In the genomic region with DNA sequence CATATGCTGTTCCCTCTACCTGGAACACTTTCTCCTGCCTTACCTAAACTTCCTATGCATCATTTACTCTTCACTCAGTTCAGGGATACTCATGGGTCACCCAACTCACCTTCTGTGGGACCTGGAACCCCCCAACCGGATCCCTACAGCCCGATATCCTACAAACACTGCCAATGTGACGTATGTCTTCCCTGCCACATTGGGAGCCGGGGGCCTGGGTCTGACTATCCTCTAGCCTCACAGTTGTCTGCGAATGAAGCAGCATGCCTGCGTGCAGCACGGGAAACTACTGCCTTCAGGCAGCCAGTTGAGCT, we compare ENCODE assay signal across 1 cellular context.
TF ChIP-seq lines count a peak whose summit lies in the region.

No MANE protein-coding gene starts in this region.

TF ChIP-seq in HCT116, 20 proteins besides CTCF, POLR2A, EP300 and RAD21 (continued from another document):
- TF ChIP-seq EZH2phosphoT487 (IDR thresholded peaks at IDR 0.05; ENCODE audit: borderline replicate concordance) (no peak), CBX3 (IDR thresholded peaks at IDR 0.05; ENCODE audit: low read depth) (no peak), EGR1 (IDR thresholded peaks at IDR 0.05; ENCODE audit: low read depth) (no peak), CEBPB (IDR thresholded peaks at IDR 0.05; ENCODE audit: low read depth) (no peak), SRF (IDR thresholded peaks at IDR 0.05; ENCODE audit: low read depth) (no peak)
- TF ChIP-seq, protein P1, sequence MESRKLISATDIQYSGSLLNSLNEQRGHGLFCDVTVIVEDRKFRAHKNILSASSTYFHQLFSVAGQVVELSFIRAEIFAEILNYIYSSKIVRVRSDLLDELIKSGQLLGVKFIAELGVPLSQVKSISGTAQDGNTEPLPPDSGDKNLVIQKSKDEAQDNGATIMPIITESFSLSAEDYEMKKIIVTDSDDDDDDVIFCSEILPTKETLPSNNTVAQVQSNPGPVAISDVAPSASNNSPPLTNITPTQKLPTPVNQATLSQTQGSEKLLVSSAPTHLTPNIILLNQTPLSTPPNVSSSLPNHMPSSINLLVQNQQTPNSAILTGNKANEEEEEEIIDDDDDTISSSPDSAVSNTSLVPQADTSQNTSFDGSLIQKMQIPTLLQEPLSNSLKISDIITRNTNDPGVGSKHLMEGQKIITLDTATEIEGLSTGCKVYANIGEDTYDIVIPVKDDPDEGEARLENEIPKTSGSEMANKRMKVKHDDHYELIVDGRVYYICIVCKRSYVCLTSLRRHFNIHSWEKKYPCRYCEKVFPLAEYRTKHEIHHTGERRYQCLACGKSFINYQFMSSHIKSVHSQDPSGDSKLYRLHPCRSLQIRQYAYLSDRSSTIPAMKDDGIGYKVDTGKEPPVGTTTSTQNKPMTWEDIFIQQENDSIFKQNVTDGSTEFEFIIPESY (IDR thresholded peaks at IDR 0.05; ENCODE audit: extremely low read depth, insufficient replicate concordance, low read length) = no peak
- TF ChIP-seq, protein P2, sequence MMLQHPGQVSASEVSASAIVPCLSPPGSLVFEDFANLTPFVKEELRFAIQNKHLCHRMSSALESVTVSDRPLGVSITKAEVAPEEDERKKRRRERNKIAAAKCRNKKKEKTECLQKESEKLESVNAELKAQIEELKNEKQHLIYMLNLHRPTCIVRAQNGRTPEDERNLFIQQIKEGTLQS (IDR thresholded peaks at IDR 0.05) = no peak
- TF ChIP-seq, protein P3, sequence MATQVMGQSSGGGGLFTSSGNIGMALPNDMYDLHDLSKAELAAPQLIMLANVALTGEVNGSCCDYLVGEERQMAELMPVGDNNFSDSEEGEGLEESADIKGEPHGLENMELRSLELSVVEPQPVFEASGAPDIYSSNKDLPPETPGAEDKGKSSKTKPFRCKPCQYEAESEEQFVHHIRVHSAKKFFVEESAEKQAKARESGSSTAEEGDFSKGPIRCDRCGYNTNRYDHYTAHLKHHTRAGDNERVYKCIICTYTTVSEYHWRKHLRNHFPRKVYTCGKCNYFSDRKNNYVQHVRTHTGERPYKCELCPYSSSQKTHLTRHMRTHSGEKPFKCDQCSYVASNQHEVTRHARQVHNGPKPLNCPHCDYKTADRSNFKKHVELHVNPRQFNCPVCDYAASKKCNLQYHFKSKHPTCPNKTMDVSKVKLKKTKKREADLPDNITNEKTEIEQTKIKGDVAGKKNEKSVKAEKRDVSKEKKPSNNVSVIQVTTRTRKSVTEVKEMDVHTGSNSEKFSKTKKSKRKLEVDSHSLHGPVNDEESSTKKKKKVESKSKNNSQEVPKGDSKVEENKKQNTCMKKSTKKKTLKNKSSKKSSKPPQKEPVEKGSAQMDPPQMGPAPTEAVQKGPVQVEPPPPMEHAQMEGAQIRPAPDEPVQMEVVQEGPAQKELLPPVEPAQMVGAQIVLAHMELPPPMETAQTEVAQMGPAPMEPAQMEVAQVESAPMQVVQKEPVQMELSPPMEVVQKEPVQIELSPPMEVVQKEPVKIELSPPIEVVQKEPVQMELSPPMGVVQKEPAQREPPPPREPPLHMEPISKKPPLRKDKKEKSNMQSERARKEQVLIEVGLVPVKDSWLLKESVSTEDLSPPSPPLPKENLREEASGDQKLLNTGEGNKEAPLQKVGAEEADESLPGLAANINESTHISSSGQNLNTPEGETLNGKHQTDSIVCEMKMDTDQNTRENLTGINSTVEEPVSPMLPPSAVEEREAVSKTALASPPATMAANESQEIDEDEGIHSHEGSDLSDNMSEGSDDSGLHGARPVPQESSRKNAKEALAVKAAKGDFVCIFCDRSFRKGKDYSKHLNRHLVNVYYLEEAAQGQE (IDR thresholded peaks at IDR 0.05; ENCODE audit: low read depth) = no peak
